8 cellular contexts compared by ENCODE assay signal in genomic region chr1:16913866-16914662, GRCh38. TPM values are rescaled to one million over a fixed set of nuclear protein-coding genes. Genes with fewer than 3 reads are reported as not detected.
DNase-seq lines count a peak whose midpoint lies in the region; ATAC-seq and TF ChIP-seq lines count a peak whose summit lies in the region.

No MANE protein-coding gene starts in this region.

- DNase-seq in NCI-H774 (lab: John Stamatoyannopoulos, UW) (peak; percentile 98), dermis microvascular lymphatic vessel endothelial cell (ENCODE audit: low read depth in 2 of 2) (peak; percentile 92 to 98), lower leg skin (ENCODE audit: low spot score in 2 of 2) (peak; percentile 92 to 98)
- DNase-seq in activated CD4-positive, alpha-beta T cell treated with anti-CD3 and anti-CD28 coated beads, Interleukin-2, amount 50 U/mL, for 48 hours, result peak; percentile 98
- peak; percentile 93 to 98 for DNase-seq in stimulated activated CD4-positive, alpha-beta T cell treated with anti-CD3 and anti-CD28 coated beads, Interleukin-4, amount 100 ng/mL, for 4 hours

- TF ChIP-seq CTCF in lower leg skin (IDR thresholded peaks at IDR 0.05), result no peak

- H3K27ac ChIP-seq in BLaER1 treated with 17β-estradiol and CSF1 and Interleukin-3, amounts not matched to agents 10 nM and 100 nM, result peak overlapping the region; percentile 30 to 87 (median 80); a peak in 21 of 22 replicates

- H3K4me1 ChIP-seq in BLaER1 treated with 17β-estradiol and CSF1 and Interleukin-3, amounts not matched to agents 10 nM and 100 nM, result peaks cover 20 to 36% (median 32%) of the 10 kb centered on the region in 10 experiments

- no peaks in the 10 kb centered on the region for H3K9me3 ChIP-seq in BLaER1 treated with 17β-estradiol and CSF1 and Interleukin-3, amounts not matched to agents 10 nM and 100 nM (replicated peaks in 1 of 11)

- intact Hi-C loops in lower leg skin (cut with DNase I; ENCODE audit: low total_unique reads), result no loop called here

- H4K20me1 ChIP-seq in BLaER1 treated with 17β-estradiol and CSF1 and Interleukin-3, amounts not matched to agents 10 nM and 100 nM, result peaks cover 0 to 8% (median 0%) of the 10 kb centered on the region in 11 experiments; a peak in 1 of 22 replicates

- no peak for TF ChIP-seq POLR2A in lower leg skin (IDR thresholded peaks at IDR 0.05)

- peak overlapping the region; percentile 85 to 100 (median 96) for H3K4me2 ChIP-seq in BLaER1 treated with 17β-estradiol and CSF1 and Interleukin-3, amounts not matched to agents 10 nM and 100 nM

- no peaks in the 10 kb centered on the region for H3K27me3 ChIP-seq in BLaER1 treated with 17β-estradiol and CSF1 and Interleukin-3, amounts not matched to agents 10 nM and 100 nM

- no peaks in the 10 kb centered on the region for H3K36me3 ChIP-seq in BLaER1 treated with 17β-estradiol and CSF1 and Interleukin-3, amounts not matched to agents 10 nM and 100 nM

- ATAC-seq in GM19395 (IDR thresholded peaks at IDR 0.05; ENCODE audit: unreplicated experiment) (peak; percentile 67), HG03571 (IDR thresholded peaks at IDR 0.05; ENCODE audit: unreplicated experiment) (peak; percentile 77)

- 0 to 1% methylated on average over 47 to 69 of the region's 105 CpGs for WGBS in lower leg skin, 2 donors

- peak overlapping the region; percentile 65 to 96 (median 82) for H3K4me3 ChIP-seq in BLaER1 treated with 17β-estradiol and CSF1 and Interleukin-3, amounts not matched to agents 10 nM and 100 nM
- H3K4me3 ChIP-seq in lower leg skin (ENCODE audit: low read depth, poor library complexity, severe bottlenecking), result peak overlapping the region; percentile 75

- peak overlapping the region; percentile 77 to 90 (median 86) for H3K9ac ChIP-seq in BLaER1 treated with 17β-estradiol and CSF1 and Interleukin-3, amounts not matched to agents 10 nM and 100 nM

RNA-seq across cellular contexts. Expression of gene CROCC, which starts 7.7 kb away (rescaled TPM):
- total RNA-seq in dermis microvascular lymphatic vessel endothelial cell (11.4 and 14.2 TPM in 2 replicates), lower leg skin (10 to 100 TPM; 19.5 to 63.8 (median 23.3) TPM)

RNA-seq across cellular contexts. Expression of gene RNU1-2, which starts 18.3 kb away (rescaled TPM):
- total RNA-seq in dermis microvascular lymphatic vessel endothelial cell (under 0.01 TPM in 2 replicates), lower leg skin (under 1 TPM in 3 of 4 donors, not detected in 1; under 0.01 TPM)

Comparison
In these comparisons a context has a peak if more than half of its experiments do, and no peak if none do; other contexts are left out.
1. Peak in every context shown above with its lines: DNase-seq, ATAC-seq, H3K4me3 ChIP-seq and H3K27ac ChIP-seq.